Comparison of ENCODE assay signal across 18 cellular contexts in genomic region chr20:33874129-33874528, GRCh38.
DNase-seq lines count a peak whose midpoint lies in the region; ATAC-seq and TF ChIP-seq lines count a peak whose summit lies in the region.
"Had no signal": no experiment of that assay in that cellular context is flagged by ENCODE, and none has a peak within 500 bp of the region (broad histone marks: within the 10 kb centered on the region; RNA-seq: fewer than 3 reads in every experiment).

No MANE protein-coding gene starts in this region.

- ATAC-seq in activated B cell treated with CpG ODN at 0.5 μM for 24 hours (ENCODE audit: low read depth) (no peak), HG03159 (IDR thresholded peaks at IDR 0.05; ENCODE audit: unreplicated experiment) (no peak), GM23338 (no peak)
- ATAC-seq: A549; CD8-positive, alpha-beta T cell; K562 had no signal

- H3K9me3 ChIP-seq in neural progenitor cell (ENCODE audit: low read depth), result no peaks in the 10 kb centered on the region

- H3K9me3 Mint-ChIP-seq in activated B cell treated with CpG ODN at 0.5 μM for 24 hours, result peaks cover 7% of the 10 kb centered on the region
- peaks cover 10% of the 10 kb centered on the region for H3K9me3 Mint-ChIP-seq in neural progenitor cell
- H3K9me3 Mint-ChIP-seq in GM23338, result peaks cover 12% of the 10 kb centered on the region

- H3K4me3 Mint-ChIP-seq in activated B cell treated with CpG ODN at 0.5 μM for 24 hours (no peak overlapping the region), neural progenitor cell (no peak overlapping the region), GM23338 (no peak overlapping the region)
- H3K4me3 Mint-ChIP-seq: CD14-positive monocyte; CD8-positive, alpha-beta T cell; HFFc6 had no signal

- POLR2A ChIA-PET in activated B cell treated with CpG ODN at 0.5 μM for 24 hours (lab: Charles Lee), result interaction anchor here (0.7 kb wide), 1 partner anchor 60 kb away, joined by 5 read pairs; no protein-coding TSS in a partner anchor

- H3K4me2 ChIP-seq in neural progenitor cell (no peak overlapping the region), GM23338 (no peak overlapping the region)
- H3K4me2 ChIP-seq: A549 had no signal

- in situ Hi-C loops in GM13976 (cut with MboI; ENCODE audit: low sequenced_read_pairs, unreplicated experiment), result no loop called here

- H3K36me3 Mint-ChIP-seq in activated B cell treated with CpG ODN at 0.5 μM for 24 hours (ENCODE audit: low read depth), result no peaks in the 10 kb centered on the region
- no peaks in the 10 kb centered on the region for H3K36me3 Mint-ChIP-seq in neural progenitor cell
- no peaks in the 10 kb centered on the region; the same call in 2 of the 3 replicates for H3K36me3 Mint-ChIP-seq in GM23338 (ENCODE audit: low read depth)
- H3K36me3 Mint-ChIP-seq: CD14-positive monocyte; CD8-positive, alpha-beta T cell had no signal

- TF ChIP-seq CTCF in GM13976 (IDR thresholded peaks at IDR 0.05; ENCODE audit: borderline replicate concordance, control extremely low read depth, extremely low read depth, insufficient read depth, missing control alignments) (no peak), activated B cell treated with CpG ODN at 0.5 μM for 24 hours (IDR thresholded peaks at IDR 0.05) (no peak), neural progenitor cell (IDR thresholded peaks at IDR 0.05) (no peak), GM23338 (conservative IDR thresholded peaks at IDR 0.05; ENCODE audit: low read depth in 2 of 2) (no peak)

- H3K27ac Mint-ChIP-seq in activated B cell treated with CpG ODN at 0.5 μM for 24 hours (peak overlapping the region; percentile 59), neural progenitor cell (peak overlapping the region; percentile 28), GM23338 (no peak overlapping the region)
- H3K27ac Mint-ChIP-seq: CD14-positive monocyte; CD8-positive, alpha-beta T cell; HFFc6 had no signal

- peaks cover 16% of the 10 kb centered on the region for H3F3A ChIP-seq in neural progenitor cell (ENCODE audit: low read depth)
- no peaks in the 10 kb centered on the region for H3F3A ChIP-seq in GM23338 (replicated peaks; ENCODE audit: low read depth)

- H4K20me1 ChIP-seq in neural progenitor cell (ENCODE audit: low read depth) (no peaks in the 10 kb centered on the region), GM23338 (replicated peaks; ENCODE audit: insufficient read depth) (no peaks in the 10 kb centered on the region)

- intact Hi-C loops in activated B cell treated with CpG ODN at 0.5 μM for 24 hours (cut with micrococcal nuclease), result no loop called here

- H3K36me3 ChIP-seq in neural progenitor cell (no peaks in the 10 kb centered on the region), GM23338 (ENCODE audit: insufficient read depth) (no peaks in the 10 kb centered on the region)

- H3K4me1 Mint-ChIP-seq in activated B cell treated with CpG ODN at 0.5 μM for 24 hours (peaks cover 17% of the 10 kb centered on the region), neural progenitor cell (peaks cover 6% of the 10 kb centered on the region), GM23338 (peaks cover 10% of the 10 kb centered on the region; the same call in 2 of the 3 replicates)

- DNase-seq in GM13976 (ENCODE audit: low spot score) (peak; percentile 16), NCI-H460 (ENCODE audit: extremely low read depth, low read depth) (peak; percentile 56), activated B cell treated with CpG ODN at 0.5 μM for 24 hours (no peak), neural progenitor cell (ENCODE audit: low spot score) (no peak), AML-193 (lab: John Stamatoyannopoulos, UW) (no peak), DMS114 treated with DMSO at 0.1 percent for 48 hours (lab: John Stamatoyannopoulos, UW; ENCODE audit: unreplicated experiment) (no peak), GM23338 (ENCODE audit: low spot score) (no peak)
- DNase-seq: CD8-positive, alpha-beta T cell; COR-L47; DMS53; HCEC 1CT; HFFc6 had no signal

- H3K79me2 ChIP-seq in neural progenitor cell (ENCODE audit: low read depth) (no peaks in the 10 kb centered on the region), GM23338 (replicated peaks; ENCODE audit: insufficient read depth) (no peaks in the 10 kb centered on the region)

- peaks cover 12% of the 10 kb centered on the region for H3K4me1 ChIP-seq in neural progenitor cell
- H3K4me1 ChIP-seq in GM23338 (ENCODE audit: insufficient read depth), result no peaks in the 10 kb centered on the region
- H3K4me1 ChIP-seq: A549 had no signal

- CTCF ChIA-PET in activated B cell treated with CpG ODN at 0.5 μM for 24 hours (lab: Charles Lee), result no interaction called here

- H3K9ac ChIP-seq in neural progenitor cell, result no peak overlapping the region

- no peak overlapping the region for H3K4me3 ChIP-seq in neural progenitor cell
- no peak overlapping the region for H3K4me3 ChIP-seq in GM23338
- H3K4me3 ChIP-seq: A549, GM12878, K562 had no signal

- H2AFZ ChIP-seq in neural progenitor cell (replicated peaks) (no peak overlapping the region), GM23338 (no peak overlapping the region)

- H3K9me2 ChIP-seq in GM23338 (ENCODE audit: insufficient read depth), result no peaks in the 10 kb centered on the region

- H3K27me3 Mint-ChIP-seq in activated B cell treated with CpG ODN at 0.5 μM for 24 hours (no peaks in the 10 kb centered on the region), neural progenitor cell (ENCODE audit: insufficient read depth, low read depth) (peaks cover 11% of the 10 kb centered on the region), GM23338 (ENCODE audit: insufficient read depth, low read depth, poor library complexity) (peaks cover 15% of the 10 kb centered on the region)

- no peaks in the 10 kb centered on the region for H3K27me3 ChIP-seq in neural progenitor cell
- no peaks in the 10 kb centered on the region for H3K27me3 ChIP-seq in GM23338 (ENCODE audit: insufficient read depth)

- H3K27ac ChIP-seq in neural progenitor cell (no peak overlapping the region), GM23338 (ENCODE audit: low read depth) (no peak overlapping the region)
- H3K27ac ChIP-seq: A549, HL-60 had no signal

TF ChIP-seq in GM23338, 12 proteins besides CTCF, POLR2A, EP300 and RAD21 (continues in another document):
- no peak for TF ChIP-seq REST (IDR thresholded peaks at IDR 0.05; ENCODE audit: unreplicated experiment)
- no peak for TF ChIP-seq ZNF331 (CRISPR knock-in tag; IDR thresholded peaks at IDR 0.05; ENCODE audit: low read depth)
- no peak for TF ChIP-seq EZH2phosphoT487 (IDR thresholded peaks at IDR 0.05; ENCODE audit: unreplicated experiment)
- TF ChIP-seq NANOG (IDR thresholded peaks at IDR 0.05; ENCODE audit: borderline replicate concordance), result no peak

Comparison
In these comparisons a context has a peak if more than half of its experiments do, and no peak if none do; other contexts are left out.
1. DNase-seq: peak in GM13976 (single experiment) and NCI-H460 (single experiment); none in activated B cell treated with CpG ODN at 0.5 μM for 24 hours (single experiment), neural progenitor cell (single experiment), AML-193 (0 of 2), DMS114 treated with DMSO at 0.1 percent for 48 hours (single experiment) and GM23338 (single experiment).